22 cellular contexts compared by ENCODE assay signal in the genomic region with DNA sequence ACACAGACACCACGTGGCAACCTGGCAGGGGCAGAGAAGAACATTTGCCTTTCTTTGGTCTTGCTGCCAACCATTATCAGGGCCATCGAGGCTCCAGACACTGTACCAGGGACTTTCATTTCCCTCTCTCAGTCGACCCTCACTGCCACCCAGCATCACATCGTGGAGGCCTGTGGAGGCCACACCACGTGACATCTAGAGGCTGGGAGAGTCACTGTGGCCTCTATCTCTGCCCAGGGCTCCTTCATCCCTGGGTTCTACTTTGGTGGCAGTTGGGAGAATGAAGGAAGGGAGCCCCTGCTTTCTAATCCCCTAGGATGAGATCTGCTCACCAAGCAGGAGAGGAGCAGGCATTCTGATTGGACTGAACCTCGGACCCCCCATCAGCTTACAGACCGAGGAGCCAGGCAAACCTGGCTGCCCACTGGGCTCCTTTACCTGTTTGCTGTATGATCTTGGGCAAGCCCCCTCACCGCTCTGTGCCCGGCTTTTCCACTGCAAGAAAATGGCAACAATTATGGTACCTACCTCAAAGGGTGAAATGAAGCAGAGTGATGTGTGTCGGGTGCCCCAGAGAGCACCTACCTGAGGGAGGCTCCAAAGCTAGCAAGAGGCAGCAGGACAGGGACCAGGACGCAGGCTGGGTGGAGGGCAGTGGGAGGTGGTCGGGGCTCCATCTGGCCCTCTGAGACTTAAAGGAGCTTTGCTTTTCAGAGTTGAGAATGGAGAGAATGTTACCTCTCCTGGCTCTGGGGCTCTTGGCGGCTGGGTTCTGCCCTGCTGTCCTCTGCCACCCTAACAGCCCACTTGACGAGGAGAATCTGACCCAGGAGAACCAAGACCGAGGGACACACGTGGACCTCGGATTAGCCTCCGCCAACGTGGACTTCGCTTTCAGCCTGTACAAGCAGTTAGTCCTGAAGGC. TPM values are rescaled to one million over a fixed set of nuclear protein-coding genes. Genes with fewer than 3 reads are reported as not detected.
DNase-seq lines count a peak whose midpoint lies in the region; ATAC-seq and TF ChIP-seq lines count a peak whose summit lies in the region.
"Had no signal": no experiment of that assay in that cellular context is flagged by ENCODE, and none has a peak within 500 bp of the region (broad histone marks: within the 10 kb centered on the region; RNA-seq: fewer than 3 reads in every experiment).

No MANE protein-coding gene starts in this region.

- peak overlapping the region; percentile 40 for H3K18ac ChIP-seq in H9 (ENCODE audit: insufficient read length, low read depth, low read length)

- H4K8ac ChIP-seq in H9 (replicated peaks; ENCODE audit: insufficient read length, low read depth, low read length): no peak overlapping the region

- H3K4me3 ChIP-seq in breast epithelium: peak overlapping the region in 2 of 3 donors; percentile 49 to 64
- peak overlapping the region; percentile 60 to 99 (median 75) for H3K4me3 ChIP-seq in liver (ENCODE audit: low read depth in 1 of 3, low read length in 3 of 3)
- H3K4me3 ChIP-seq in spleen: no peak overlapping the region
- H3K4me3 ChIP-seq: BLaER1, GM12878, PC-9 had no signal

- peaks cover 25 to 27% of the 10 kb centered on the region in 2 experiments for H3K9me3 Mint-ChIP-seq in H9
- H3K9me3 Mint-ChIP-seq: CD4-positive, alpha-beta T cell had no signal

- H3K9me3 ChIP-seq in H9 (ENCODE audit: control insufficient read depth, low read depth, low read length): peaks cover 9% of the 10 kb centered on the region
- peaks cover 24 to 26% of the 10 kb centered on the region in 2 donors for H3K9me3 ChIP-seq in breast epithelium
- no peaks in the 10 kb centered on the region for H3K9me3 ChIP-seq in liver (ENCODE audit: control insufficient read depth in 4 of 4, low read length in 3 of 4)
- H3K9me3 ChIP-seq in spleen: peaks cover 2 to 36% (median 29%) of the 10 kb centered on the region in 8 donors

- H2BK12ac ChIP-seq in H9 (ENCODE audit: insufficient read length, low read depth, low read length): no peak overlapping the region

- peak overlapping the region in 1 of 3 experiments; percentile 57; a peak in 1 of 7 replicates for H3K27ac Mint-ChIP-seq in H9
- H3K27ac Mint-ChIP-seq: CD4-positive, alpha-beta T cell had no signal

- peaks cover 2 to 20% (median 14%) of the 10 kb centered on the region in 3 experiments; a peak in 6 of 7 replicates for H3K36me3 Mint-ChIP-seq in H9 (ENCODE audit: insufficient read depth in 1 of 3, low read depth in 3 of 3)

- no peak for TF ChIP-seq RAD21 in liver (IDR thresholded peaks at IDR 0.05)

- H3K23me2 ChIP-seq in H9 (ENCODE audit: insufficient read length, low read depth, low read length, poor library complexity, severe bottlenecking): no peaks in the 10 kb centered on the region

- TF ChIP-seq CTCF in H9 (conservative IDR thresholded peaks at IDR 0.05) (no peak), breast epithelium (IDR thresholded peaks at IDR 0.05) (no peak), liver (IDR thresholded peaks at IDR 0.05; ENCODE audit: low read depth, low read length, missing input control) (no peak), spleen (IDR thresholded peaks at IDR 0.05 in 8 of 11, conservative IDR thresholded peaks at IDR 0.05 in 3 of 11) (no peak)

- H3K56ac ChIP-seq in H9 (ENCODE audit: insufficient read length, low read depth, low read length): no peak overlapping the region

- H3K27me3 ChIP-seq in H9 (ENCODE audit: insufficient read depth, low read length): no peaks in the 10 kb centered on the region
- H3K27me3 ChIP-seq in breast epithelium: no peaks in the 10 kb centered on the region
- no peaks in the 10 kb centered on the region for H3K27me3 ChIP-seq in liver (ENCODE audit: control insufficient read depth in 4 of 4, insufficient read depth in 4 of 4, low read length in 3 of 4)
- no peaks in the 10 kb centered on the region for H3K27me3 ChIP-seq in spleen (replicated peaks in 1 of 7)
- H3K27me3 ChIP-seq: BLaER1 had no signal

- no peak overlapping the region for H2BK15ac ChIP-seq in H9 (ENCODE audit: low read depth, low read length)

- WGBS in H9 (ENCODE audit: extremely low coverage, insufficient read length, low lambda C conversion rate): no CpG with 5 or more reads among the region's 20 CpGs
- 41% methylated on average over 20 of the region's 20 CpGs for WGBS in liver
- 75 to 89% (median 84%) methylated on average over 19 to 20 of the region's 20 CpGs for WGBS in spleen, 5 donors

- H3K23ac ChIP-seq in H9 (ENCODE audit: insufficient read length, low read depth, low read length): no peak overlapping the region

- H4K91ac ChIP-seq in H9 (ENCODE audit: insufficient read length, low read depth, low read length): no peak overlapping the region

- no peak overlapping the region for H3K27ac ChIP-seq in H9 (ENCODE audit: insufficient read length, low read depth, low read length)
- peak overlapping the region; percentile 80 to 82 for H3K27ac ChIP-seq in breast epithelium
- peak overlapping the region; percentile 76 to 80 for H3K27ac ChIP-seq in liver (ENCODE audit: low read depth in 1 of 2, low read length in 2 of 2)
- H3K27ac ChIP-seq in spleen: no peak overlapping the region
- H3K27ac ChIP-seq: BLaER1, PC-9 had no signal

- no peak overlapping the region for H3K4me2 ChIP-seq in H9 (ENCODE audit: insufficient read depth, insufficient read length, low read length)
- H3K4me2 ChIP-seq: BLaER1, PC-9 had no signal

- no peaks in the 10 kb centered on the region for H3K36me3 ChIP-seq in breast epithelium
- peaks cover 6 to 63% (median 39%) of the 10 kb centered on the region in 4 donors for H3K36me3 ChIP-seq in liver (ENCODE audit: control insufficient read depth in 4 of 4, insufficient read depth in 3 of 4, low read depth in 1 of 4, low read length in 3 of 4)
- H3K36me3 ChIP-seq in spleen: no peaks in the 10 kb centered on the region
- H3K36me3 ChIP-seq: BLaER1 had no signal

- no peak for TF ChIP-seq POLR2A in breast epithelium (IDR thresholded peaks at IDR 0.05)
- no peak for TF ChIP-seq POLR2A in spleen (IDR thresholded peaks at IDR 0.05)

- H3K79me1 ChIP-seq in H9 (ENCODE audit: insufficient read depth, low read depth, low read length, poor library complexity, severe bottlenecking): no peaks in the 10 kb centered on the region

- H3K4me1 ChIP-seq in H9 (ENCODE audit: insufficient read depth, low read length): no peaks in the 10 kb centered on the region
- H3K4me1 ChIP-seq in breast epithelium: no peaks in the 10 kb centered on the region
- peaks cover 3 to 46% (median 14%) of the 10 kb centered on the region in 4 donors for H3K4me1 ChIP-seq in liver (ENCODE audit: control insufficient read depth in 4 of 4, insufficient read depth in 4 of 4, low read length in 3 of 4)
- no peaks in the 10 kb centered on the region for H3K4me1 ChIP-seq in spleen
- H3K4me1 ChIP-seq: BLaER1 had no signal

- DNase-seq in H9 (no peak), breast epithelium (ENCODE audit: low spot score in 2 of 2) (no peak), spleen (peak; percentile 44), inferior parietal cortex (ENCODE audit: extremely low spot score) (no peak), NCI-H1417 (lab: John Stamatoyannopoulos, UW) (no peak)
- DNase-seq: Caco-2; CD4-positive, alpha-beta T cell; DND-41; KBM-7; NCI-H1092; NCI-H1436 treated with DMSO at 0.1 percent for 48 hours; NCI-H2029; NCI-H2227 treated with DMSO at 0.1 percent for 48 hours; NCI-H510A; NCI-H748 treated with DMSO at 0.1 percent for 48 hours; PC-9; RPMI8226; SHP77 treated with DMSO at 0.1 percent for 48 hours had no signal

- H3K27me3 Mint-ChIP-seq in H9 (ENCODE audit: low read depth): peaks cover 10% of the 10 kb centered on the region

- H2AFZ ChIP-seq in H9 (ENCODE audit: low read length): no peak overlapping the region
- H2AFZ ChIP-seq: PC-9 had no signal

- no peak overlapping the region for H2BK5ac ChIP-seq in H9 (ENCODE audit: insufficient read length, low read length)

- H2BK20ac ChIP-seq in H9 (ENCODE audit: low read depth, low read length, poor library complexity, severe bottlenecking): no peak overlapping the region

- no peak overlapping the region for H2AK5ac ChIP-seq in H9 (ENCODE audit: insufficient read length, low read length)

- no peak overlapping the region for H3K4me3 Mint-ChIP-seq in H9
- H3K4me3 Mint-ChIP-seq: CD4-positive, alpha-beta T cell had no signal

- H3K9ac ChIP-seq in H9 (ENCODE audit: extremely low read depth, insufficient read length, low read length) (no peak overlapping the region), liver (ENCODE audit: low read depth in 1 of 2, low read length in 2 of 2) (peak overlapping the region; percentile 47 to 89)
- H3K9ac ChIP-seq: BLaER1 had no signal

- H3K79me2 ChIP-seq in H9 (ENCODE audit: insufficient read depth, low read length): no peaks in the 10 kb centered on the region

- ATAC-seq in GM21423 (IDR thresholded peaks at IDR 0.05; ENCODE audit: unreplicated experiment): no peak
- ATAC-seq: GM12878 had no signal

- no peak overlapping the region for H3T11ph ChIP-seq in H9 (ENCODE audit: low read length)

- H4K20me1 ChIP-seq in H9 (ENCODE audit: control insufficient read depth, insufficient read depth, insufficient read length): no peaks in the 10 kb centered on the region
- H4K20me1 ChIP-seq: BLaER1 had no signal

- H3K4ac ChIP-seq in H9 (ENCODE audit: low read depth, low read length): no peak overlapping the region

- intact Hi-C loops in breast epithelium (cut with DNase I; ENCODE audit: low total_unique reads): no loop called here
- intact Hi-C loops in spleen (cut with DNase I; ENCODE audit: low total_unique reads): no loop called here

- H3K4me1 Mint-ChIP-seq in H9: peaks cover 8 to 14% of the 10 kb centered on the region in 2 experiments

- H4K5ac ChIP-seq in H9 (ENCODE audit: insufficient read length, low read depth, low read length): no peak overlapping the region

- peak overlapping the region; percentile 42; the same call in 1 of the 2 replicates for H3K14ac ChIP-seq in H9 (ENCODE audit: insufficient read depth, low read length)

- H2BK120ac ChIP-seq in H9 (ENCODE audit: low read depth, low read length, poor library complexity, severe bottlenecking): no peak overlapping the region

TF ChIP-seq in liver, 16 proteins besides CTCF, POLR2A, EP300 and RAD21 (continues in another document):
- TF ChIP-seq YY1 (IDR thresholded peaks at IDR 0.05): no peak

RNA-seq across cellular contexts. Expression of gene SERPINA3, which starts 1.8 kb away (rescaled TPM):
- not detected in 2 replicates for total RNA-seq in H9 (2021)
- total RNA-seq in breast epithelium: 1,000 to 10,000 TPM in 2 of 3 donors, 10 to 100 TPM in 1; 88.7 to 1,840 (median 1,497) TPM
- total RNA-seq in liver: over 10,000 TPM in 1 of 2 donors, 1,000 to 10,000 TPM in 1; 2,087 to 17,984 TPM
- over 10,000 TPM; 11,518 to 14,500 TPM for polyA plus RNA-seq in liver
- total RNA-seq in spleen: 10 to 100 TPM in 4 of 7 donors, 1 to 10 TPM in 3; 3.4 to 29.7 (median 10.1) TPM
- 10 to 100 TPM in 2 of 3 donors, 1 to 10 TPM in 1; 8.5 to 88.3 (median 10.3) TPM for polyA plus RNA-seq in spleen
- total RNA-seq: CD4-positive, alpha-beta T cell; PC-9 had no signal
- polyA plus RNA-seq: GM12878 had no signal

RNA-seq across cellular contexts. Expression of gene SERPINA5, which starts 32.8 kb away (rescaled TPM):
- total RNA-seq in H9 (2021) (1.1 and 1.2 TPM in 2 replicates), breast epithelium (10 to 100 TPM in 2 of 3 donors, 1 to 10 TPM in 1; 4.3 to 32.9 (median 20.6) TPM), liver (100 to 1,000 TPM in 1 of 2 donors, 10 to 100 TPM in 1; 45.7 to 250 TPM), spleen (100 to 1,000 TPM in 6 of 7 donors, 10 to 100 TPM in 1; 67.3 to 216 (median 169) TPM)
- polyA plus RNA-seq in liver (100 to 1,000 TPM in 1 of 2 donors, 10 to 100 TPM in 1; 37.0 to 122 TPM), spleen (10 to 100 TPM; 11.5 to 58.2 (median 41.4) TPM)
- total RNA-seq: CD4-positive, alpha-beta T cell; PC-9 had no signal
- polyA plus RNA-seq: GM12878 had no signal

RNA-seq across cellular contexts. Expression of gene SERPINA4, which starts 52.7 kb away (rescaled TPM):
- not detected in 2 replicates for total RNA-seq in H9 (2021)
- total RNA-seq in breast epithelium: not detected
- 100 to 1,000 TPM in 1 of 2 donors, 10 to 100 TPM in 1; 50.5 to 150 TPM for total RNA-seq in liver
- polyA plus RNA-seq in liver: 10 to 100 TPM; 67.6 to 80.3 TPM
- total RNA-seq in spleen: not detected
- not detected for polyA plus RNA-seq in spleen
- total RNA-seq: CD4-positive, alpha-beta T cell; PC-9 had no signal
- polyA plus RNA-seq: GM12878 had no signal

Comparison
In these comparisons a context has a peak if more than half of its experiments do, and no peak if none do; other contexts are left out.
1. H3K27ac ChIP-seq: peak in breast epithelium (2 of 2) and liver (2 of 2); none in H9 (single experiment) and spleen (0 of 8).
2. H3K4me3 ChIP-seq: peak in breast epithelium (2 of 3) and liver (3 of 3); none in spleen (0 of 8).
3. RNA of gene SERPINA4, which starts 52.7 kb away (total RNA-seq): 50.5 to 150 TPM in liver; not detected in H9, not detected in breast epithelium and not detected in spleen; every median in the first group is over 10 times any median in the second.